23 cellular contexts compared by ENCODE assay signal in genomic region chr2:169770991-169771390, GRCh38.
"Had no signal": no experiment of that assay in that cellular context is flagged by ENCODE, and none has a peak within 500 bp of the region (broad histone marks: within the 10 kb centered on the region; RNA-seq: fewer than 3 reads in every experiment).

No MANE protein-coding gene starts in this region.

- H3K27me3 Mint-ChIP-seq: natural killer cell treated with Interleukin-12 subunit alpha and Interleukin-12 subunit beta and Interleukin-15 and Interleukin-18, amount 100 ng/mL, for 72 hours; progenitor cell of endocrine pancreas had no signal

- H3K4me1 Mint-ChIP-seq: neural crest cell had no signal

- H3K27ac Mint-ChIP-seq: effector memory CD8-positive, alpha-beta T cell; memory B cell; natural killer cell treated with Interleukin-12 subunit alpha and Interleukin-12 subunit beta and Interleukin-15 and Interleukin-18, amount 100 ng/mL, for 72 hours; progenitor cell of endocrine pancreas; stimulated activated naive CD8-positive, alpha-beta T cell treated with anti-CD3 and anti-CD28 coated beads, Interleukin-15, amount 100 ng/mL, for 72 hours had no signal

- H3K4me3 Mint-ChIP-seq: effector memory CD8-positive, alpha-beta T cell; memory B cell; naive B cell; natural killer cell treated with Interleukin-12 subunit alpha and Interleukin-12 subunit beta and Interleukin-15 and Interleukin-18, amount 100 ng/mL, for 72 hours; neural crest cell; stimulated activated naive CD8-positive, alpha-beta T cell treated with anti-CD3 and anti-CD28 coated beads, Interleukin-15, amount 100 ng/mL, for 72 hours had no signal

- DNase-seq: cortex of kidney; effector memory CD8-positive, alpha-beta T cell; foreskin fibroblast; gastrocnemius medialis; head of caudate nucleus; left ventricle myocardium superior; lower lobe of right lung; naive B cell; pancreas; sigmoid colon; stimulated activated CD4-positive, alpha-beta T cell treated with anti-CD3 and anti-CD28 coated beads, Interleukin-2, amount 100 ng/mL, for 48 hours; stimulated activated naive CD4-positive, alpha-beta T cell; stimulated activated naive CD8-positive, alpha-beta T cell treated with anti-CD3 and anti-CD28 coated beads, Interleukin-15, amount 100 ng/mL, for 72 hours; transverse colon; upper lobe of right lung; uterus had no signal

- H3K27me3 ChIP-seq: sigmoid colon, uterus had no signal

- H3K9me3 ChIP-seq: gastrocnemius medialis, lower lobe of right lung, neutrophil, pancreas, right atrium auricular region, sigmoid colon, suprapubic skin, transverse colon, upper lobe of right lung, uterus had no signal

- H3K36me3 Mint-ChIP-seq: memory B cell; naive B cell; natural killer cell treated with Interleukin-12 subunit alpha and Interleukin-12 subunit beta and Interleukin-15 and Interleukin-18, amount 100 ng/mL, for 72 hours had no signal

- ATAC-seq: effector memory CD8-positive, alpha-beta T cell; gastrocnemius medialis; left ventricle myocardium superior; lower lobe of right lung; pancreas; stimulated activated naive CD8-positive, alpha-beta T cell treated with anti-CD3 and anti-CD28 coated beads, Interleukin-15, amount 100 ng/mL, for 72 hours; upper lobe of right lung had no signal

- H3K27ac ChIP-seq: gastrocnemius medialis, lower lobe of right lung, neutrophil, pancreas, right atrium auricular region, sigmoid colon, suprapubic skin, transverse colon, upper lobe of right lung, uterus had no signal

- H3K9me3 Mint-ChIP-seq: effector memory CD8-positive, alpha-beta T cell; memory B cell; naive B cell; natural killer cell treated with Interleukin-12 subunit alpha and Interleukin-12 subunit beta and Interleukin-15 and Interleukin-18, amount 100 ng/mL, for 72 hours; neural crest cell; stimulated activated naive CD8-positive, alpha-beta T cell treated with anti-CD3 and anti-CD28 coated beads, Interleukin-15, amount 100 ng/mL, for 72 hours had no signal
